ENCODE assay signal across 4 cellular contexts in genomic region chr12:27068863-27069262, GRCh38. TPM values are rescaled to one million over a fixed set of nuclear protein-coding genes. Genes with fewer than 3 reads are reported as not detected.
"Had no signal": no experiment of that assay in that cellular context is flagged by ENCODE, and none has a peak within 500 bp of the region (broad histone marks: within the 10 kb centered on the region; RNA-seq: fewer than 3 reads in every experiment).

No MANE protein-coding gene starts in this region.

- H3K4me3 ChIP-seq: GM12878 had no signal

- DNase-seq: GDM1, GF-D8 had no signal

- ATAC-seq: GM12878 had no signal

RNA-seq across cellular contexts. Expression of gene C12orf71, which starts 13.5 kb away (rescaled TPM):
- total RNA-seq: G401, GM12878 had no signal
